In genomic region chr18:58363767-58364540, GRCh38 we compare ENCODE assay signal across 17 cellular contexts.
A peak's percentile ranks its signal among the peaks of the same experiment; 100 is the strongest.
DNase-seq lines count a peak whose midpoint lies in the region; ATAC-seq, FAIRE-seq and TF ChIP-seq lines count a peak whose summit lies in the region.
"Had no signal": no experiment of that assay in that cellular context is flagged by ENCODE, and none has a peak within 500 bp of the region (broad histone marks: within the 10 kb centered on the region; RNA-seq: fewer than 3 reads in every experiment).

No MANE protein-coding gene starts in this region.

- H3K4me1 ChIP-seq in A549 (peaks cover 58% of the 10 kb centered on the region), upper lobe of left lung (peaks cover 16 to 20% (median 17%) of the 10 kb centered on the region in 4 donors)

- H3K4me3 ChIP-seq in A549 (no peak overlapping the region), foreskin fibroblast (ENCODE audit: low read depth in 1 of 2, low read length in 2 of 2) (no peak overlapping the region), upper lobe of left lung (no peak overlapping the region)
- H3K4me3 ChIP-seq: lung had no signal

- POLR2A ChIA-PET in A549 (lab: Yijun Ruan, JAX): no interaction called here

- FAIRE-seq in A549 (lab: Jason Lieb, UNC): no peak
- FAIRE-seq in H54 (lab: Jason Lieb, UNC): peak; percentile 23
- FAIRE-seq: urothelium cell line had no signal

- peak overlapping the region; percentile 83 to 90; a peak in 5 of 6 replicates for H3K27ac ChIP-seq in A549
- no peak overlapping the region for H3K27ac ChIP-seq in upper lobe of left lung
- H3K27ac ChIP-seq: WERI-Rb-1 had no signal

- intact Hi-C loops in sciatic nerve (cut with DNase I): no loop called here

- H3K36me3 ChIP-seq in upper lobe of left lung: peaks cover 3 to 54% (median 29%) of the 10 kb centered on the region in 4 donors

- CTCF ChIA-PET in A549 (lab: Yijun Ruan, JAX): no interaction called here

- ATAC-seq in A549: no peak
- ATAC-seq in sciatic nerve: no peak
- ATAC-seq in upper lobe of left lung (ENCODE audit: low FRiP score in 2 of 2): no peak

- no peak for TF ChIP-seq RAD21 in A549 (conservative IDR thresholded peaks at IDR 0.05 in 1 of 2, IDR thresholded peaks at IDR 0.05 in 1 of 2)

- TF ChIP-seq EP300 in A549 (IDR thresholded peaks at IDR 0.05) (no peak), upper lobe of left lung (IDR thresholded peaks at IDR 0.05) (no peak)

- no peak for DNase-seq in A549 (ENCODE audit: low read depth in 1 of 2, low spot score in 1 of 2)
- no peak for DNase-seq in H54 (ENCODE audit: insufficient read length, low spot score)
- peak; percentile 39 for DNase-seq in amniotic epithelial cell (ENCODE audit: low read depth)
- DNase-seq in foreskin fibroblast: peak; percentile 29 to 60
- no peak for DNase-seq in sciatic nerve (ENCODE audit: low spot score)
- DNase-seq in SIG-M5 treated with dmso at 0.1 percent for 504 hours (lab: John Stamatoyannopoulos, UW; ENCODE audit: unreplicated experiment): no peak
- DNase-seq in stimulated activated CD4-positive, alpha-beta T cell treated with anti-CD3 and anti-CD28 coated beads, Interleukin-4, amount 100 ng/mL, for 4 hours: no peak
- no peak for DNase-seq in upper lobe of left lung
- DNase-seq: activated CD8-positive, alpha-beta memory T cell treated with anti-CD3 and anti-CD28 coated beads, Interleukin-2, amount 50 U/mL, for 4 hours; activated naive CD8-positive, alpha-beta T cell treated with anti-CD3 and anti-CD28 coated beads, Interleukin-2, amount 10 ng/mL, durations not matched to agents 7 days and 5 days; AML-193; hippocampal formation; NCI-H1417; NCI-H82; WERI-Rb-1 had no signal

- WGBS in A549 (ENCODE audit: missing lambda C conversion rate): 89% methylated on average over 6 of the region's 6 CpGs
- WGBS in upper lobe of left lung, 2 donors: 91 to 92% methylated on average over 6 of the region's 6 CpGs

- TF ChIP-seq POLR2A in A549 (IDR thresholded peaks at IDR 0.05; ENCODE audit: low read length): no peak
- TF ChIP-seq POLR2A in H54 (IDR thresholded peaks at IDR 0.05; ENCODE audit: low read depth, low read length): no peak
- no peak for TF ChIP-seq POLR2A in upper lobe of left lung (IDR thresholded peaks at IDR 0.05)

- TF ChIP-seq CTCF in A549 (IDR thresholded peaks at IDR 0.05) (no peak), foreskin fibroblast (IDR thresholded peaks at IDR 0.05; ENCODE audit: low read depth, low read length) (no peak), upper lobe of left lung (IDR thresholded peaks at IDR 0.05) (no peak)

- H3K9me3 ChIP-seq in A549: no peaks in the 10 kb centered on the region
- no peaks in the 10 kb centered on the region for H3K9me3 ChIP-seq in upper lobe of left lung

- H3K27me3 ChIP-seq in upper lobe of left lung: no peaks in the 10 kb centered on the region

- peak overlapping the region; percentile 17 for H3K4me2 ChIP-seq in A549

TF ChIP-seq in A549, 52 proteins besides CTCF, POLR2A, EP300 and RAD21:
- TF ChIP-seq FOXS1 (CRISPR knock-in tag; IDR thresholded peaks at IDR 0.05) (no peak), FOSL2 (IDR thresholded peaks at IDR 0.05) (no peak), FOSL2 (CRISPR knock-in tag; IDR thresholded peaks at IDR 0.05) (peak; percentile 21; the same call in 1 of the 2 replicates)

Comparison
In these comparisons a context has a peak if more than half of its experiments do, and no peak if none do; other contexts are left out.
1. DNase-seq: peak in amniotic epithelial cell (single experiment) and foreskin fibroblast (2 of 2); none in A549 (0 of 2), H54 (single experiment), sciatic nerve (single experiment), SIG-M5 treated with dmso at 0.1 percent for 504 hours (single experiment), stimulated activated CD4-positive, alpha-beta T cell treated with anti-CD3 and anti-CD28 coated beads, Interleukin-4, amount 100 ng/mL, for 4 hours (0 of 2) and upper lobe of left lung (0 of 2).
2. H3K27ac ChIP-seq: peak in A549 (2 of 2); none in upper lobe of left lung (0 of 4).